8 cellular contexts compared by ENCODE assay signal in the genomic region with DNA sequence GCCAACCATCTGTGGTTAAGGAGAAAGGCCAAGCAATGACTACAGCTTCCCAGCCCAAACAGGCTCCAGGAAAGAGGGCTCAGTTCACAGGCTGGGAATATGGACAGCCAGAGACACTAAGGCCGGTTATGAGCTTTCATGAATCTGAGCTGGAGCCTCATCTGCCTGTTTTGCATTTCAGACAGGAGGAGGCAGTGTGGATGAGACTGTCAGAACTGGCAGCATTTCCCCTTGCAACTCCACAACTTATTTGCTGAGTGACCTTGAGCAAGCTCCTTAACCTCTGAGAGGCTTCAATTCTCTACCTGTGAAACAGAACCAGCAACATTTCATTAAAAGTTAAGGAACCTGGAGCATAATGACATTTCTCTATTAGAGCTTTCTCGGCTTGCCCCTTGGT.
DNase-seq lines count a peak whose midpoint lies in the region; ATAC-seq and TF ChIP-seq lines count a peak whose summit lies in the region.

No MANE protein-coding gene starts in this region.

- peak overlapping the region; percentile 81 for H3K27ac ChIP-seq in KOPT-K1 (ENCODE audit: low read depth, low read length, poor library complexity, severe bottlenecking)
- H3K27ac ChIP-seq in effector memory CD4-positive, alpha-beta T cell (ENCODE audit: insufficient read depth, low read length, poor library complexity, severe bottlenecking): peak overlapping the region; percentile 90

- ATAC-seq in HG02973 (IDR thresholded peaks at IDR 0.05; ENCODE audit: unreplicated experiment): no peak
- no peak for ATAC-seq in HG03378 (IDR thresholded peaks at IDR 0.05; ENCODE audit: unreplicated experiment)

- no peaks in the 10 kb centered on the region for H3K36me3 ChIP-seq in KOPT-K1 (ENCODE audit: insufficient read depth, low read length)
- no peaks in the 10 kb centered on the region for H3K36me3 ChIP-seq in effector memory CD4-positive, alpha-beta T cell (ENCODE audit: control insufficient read depth, insufficient read depth, low read length)

- H3K9me3 ChIP-seq in KOPT-K1 (ENCODE audit: insufficient read depth, low read length, poor library complexity, severe bottlenecking): no peaks in the 10 kb centered on the region
- H3K9me3 ChIP-seq in effector memory CD4-positive, alpha-beta T cell (ENCODE audit: control insufficient read depth, low read length): no peaks in the 10 kb centered on the region

- CTCF ChIA-PET in activated naive CD4-positive, alpha-beta T cell treated with anti-CD3 and anti-CD28 coated beads for 36 hours (lab: Charles Lee): interaction anchor here (0.8 to 4.7 kb wide), 25 partner anchors 7 to 308 kb away, joined by 3 to 51 read pairs (median 5); no protein-coding TSS in a partner anchor

- TF ChIP-seq CTCF in retinal pigment epithelial cell (conservative IDR thresholded peaks at IDR 0.05; ENCODE audit: low read depth, low read length): peak; percentile 38

- peaks cover 3% of the 10 kb centered on the region for H3K9me3 Mint-ChIP-seq in activated naive CD4-positive, alpha-beta T cell treated with anti-CD3 and anti-CD28 coated beads for 36 hours

- peak overlapping the region; percentile 32 for H3K4me3 Mint-ChIP-seq in activated naive CD4-positive, alpha-beta T cell treated with anti-CD3 and anti-CD28 coated beads for 36 hours

- intact Hi-C loops in activated naive CD4-positive, alpha-beta T cell treated with anti-CD3 and anti-CD28 coated beads for 36 hours (cut with micrococcal nuclease): loop anchor here (1.0 kb wide), 2 partner anchors 99 to 307 kb away; no protein-coding TSS in a partner anchor

- no peaks in the 10 kb centered on the region for H3K27me3 ChIP-seq in effector memory CD4-positive, alpha-beta T cell (replicated peaks; ENCODE audit: control insufficient read depth, insufficient read depth, low read length, poor library complexity, severe bottlenecking)

- peak overlapping the region; percentile 90 for H3K27ac Mint-ChIP-seq in activated naive CD4-positive, alpha-beta T cell treated with anti-CD3 and anti-CD28 coated beads for 36 hours

- peak; percentile 72 for DNase-seq in activated naive CD4-positive, alpha-beta T cell treated with anti-CD3 and anti-CD28 coated beads for 36 hours
- no peak for DNase-seq in activated naive CD4-positive, alpha-beta T cell treated with anti-CD3 and anti-CD28 coated beads, Interleukin-2, amount 50 U/mL, for 16 hours
- no peak for DNase-seq in effector memory CD4-positive, alpha-beta T cell
- DNase-seq in retinal pigment epithelial cell (ENCODE audit: low read depth): no peak
- DNase-seq in 8988T: no peak

- H3K4me1 Mint-ChIP-seq in activated naive CD4-positive, alpha-beta T cell treated with anti-CD3 and anti-CD28 coated beads for 36 hours (ENCODE audit: low read depth): peaks cover 87% of the 10 kb centered on the region

- H3K4me1 ChIP-seq in effector memory CD4-positive, alpha-beta T cell (ENCODE audit: control insufficient read depth, insufficient read depth, low read length, poor library complexity, severe bottlenecking): peaks cover 79% of the 10 kb centered on the region

- H3K27me3 Mint-ChIP-seq in activated naive CD4-positive, alpha-beta T cell treated with anti-CD3 and anti-CD28 coated beads for 36 hours (ENCODE audit: low read depth): no peaks in the 10 kb centered on the region

- H3K36me3 Mint-ChIP-seq in activated naive CD4-positive, alpha-beta T cell treated with anti-CD3 and anti-CD28 coated beads for 36 hours (ENCODE audit: low read depth): peaks cover 2% of the 10 kb centered on the region

- no peak overlapping the region for H3K4me3 ChIP-seq in effector memory CD4-positive, alpha-beta T cell (ENCODE audit: insufficient read depth, low read depth, low read length, poor library complexity, severe bottlenecking)
- no peak overlapping the region for H3K4me3 ChIP-seq in retinal pigment epithelial cell (ENCODE audit: low read length)
